13 cellular contexts compared by ENCODE assay signal in the genomic region with DNA sequence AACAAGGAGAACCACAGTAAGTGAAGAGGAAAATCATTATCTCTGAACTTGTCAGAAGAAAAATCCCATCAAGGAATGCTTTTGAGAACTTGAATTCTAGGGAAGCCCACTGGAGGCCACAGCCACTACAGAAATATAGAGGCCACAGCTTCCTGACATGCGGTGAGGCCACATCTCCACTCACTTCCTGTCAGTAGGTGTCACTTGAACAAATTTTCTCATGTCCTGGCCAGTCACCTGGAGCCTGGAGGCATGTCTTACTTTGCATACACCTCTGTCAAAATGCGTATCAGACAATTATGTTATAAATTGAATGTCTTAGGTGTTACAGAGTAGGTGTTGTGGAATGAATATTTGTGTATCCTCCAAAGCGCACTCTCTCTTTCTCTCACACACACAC.
"Had no signal": no experiment of that assay in that cellular context is flagged by ENCODE, and none has a peak within 500 bp of the region (broad histone marks: within the 10 kb centered on the region; RNA-seq: fewer than 3 reads in every experiment).

No MANE protein-coding gene starts in this region.

- H3K4me3 Mint-ChIP-seq: activated B cell treated with CpG ODN at 0.5 μM for 24 hours; activated T-cell treated with anti-CD3 and anti-CD28 coated beads, Interleukin-2, amount 50 U/mL, for 24 hours had no signal

- H3K4me3 ChIP-seq: colonic mucosa, heart left ventricle, left ventricle myocardium inferior, pancreas had no signal

- H3K27ac Mint-ChIP-seq: activated B cell treated with CpG ODN at 0.5 μM for 24 hours; activated T-cell treated with anti-CD3 and anti-CD28 coated beads, Interleukin-2, amount 50 U/mL, for 24 hours had no signal

- ATAC-seq: heart left ventricle, pancreas, SK-N-SH treated with all-trans-retinoic acid at 6 μM for 48 hours had no signal

- FAIRE-seq: endothelial cell of umbilical vein, frontal cortex, pancreas, TTC549, urothelium cell line had no signal

- H3K9me3 Mint-ChIP-seq: activated B cell treated with CpG ODN at 0.5 μM for 24 hours; activated T-cell treated with anti-CD3 and anti-CD28 coated beads, Interleukin-2, amount 50 U/mL, for 24 hours had no signal

- H3K27me3 ChIP-seq: colonic mucosa had no signal

- H3K36me3 ChIP-seq: colonic mucosa, heart left ventricle, left ventricle myocardium inferior, pancreas had no signal

- H3K27me3 Mint-ChIP-seq: activated T-cell treated with anti-CD3 and anti-CD28 coated beads, Interleukin-2, amount 50 U/mL, for 24 hours had no signal

- DNase-seq: activated B cell treated with CpG ODN at 0.5 μM for 24 hours; activated T-cell treated with anti-CD3 and anti-CD28 coated beads, Interleukin-2, amount 50 U/mL, for 24 hours; colonic mucosa; heart left ventricle; islet precursor cell; left ventricle myocardium inferior; pancreas; stimulated activated CD4-positive, alpha-beta T cell treated with anti-CD3 and anti-CD28 coated beads, Interleukin-4, amount 100 ng/mL, for 4 hours had no signal

- H3K27ac ChIP-seq: colonic mucosa, heart left ventricle, left ventricle myocardium inferior, pancreas had no signal

- H3K4me1 ChIP-seq: colonic mucosa, heart left ventricle, left ventricle myocardium inferior, pancreas had no signal
